8 cellular contexts compared by ENCODE assay signal in genomic region chr19:47511681-47512080, GRCh38. TPM values are rescaled to one million over a fixed set of nuclear protein-coding genes. Genes with fewer than 3 reads are reported as not detected.
DNase-seq lines count a peak whose midpoint lies in the region; ATAC-seq and TF ChIP-seq lines count a peak whose summit lies in the region.

No MANE protein-coding gene starts in this region.

- CTCF ChIA-PET in activated naive CD4-positive, alpha-beta T cell treated with anti-CD3 and anti-CD28 coated beads, Interleukin-2, amount 10 ng/mL, durations not matched to agents 7 days and 5 days (lab: Charles Lee): interaction anchor here (1.3 to 3.0 kb wide), 2 partner anchors 75 to 186 kb away, joined by 4 to 14 read pairs; no protein-coding TSS in a partner anchor

- intact Hi-C loops in breast epithelium (cut with DNase I; ENCODE audit: low total_unique reads) (no loop called here), lower lobe of right lung (cut with DNase I) (no loop called here)

- DNase-seq in activated naive CD4-positive, alpha-beta T cell treated with anti-CD3 and anti-CD28 coated beads, Interleukin-2, amount 10 ng/mL, durations not matched to agents 7 days and 5 days: no peak
- no peak for DNase-seq in activated naive CD4-positive, alpha-beta T cell (lab: John Stamatoyannopoulos, UW)
- DNase-seq in breast epithelium (ENCODE audit: low spot score in 2 of 2): no peak
- no peak for DNase-seq in lower lobe of right lung
- no peak for DNase-seq in tibial nerve (ENCODE audit: low spot score in 2 of 2)
- no peak for DNase-seq in activated gamma-delta T cell treated with Interleukin-2 at 50 U/mL for 16 hours
- DNase-seq in NCI-H2081 (lab: John Stamatoyannopoulos, UW): no peak

- no peaks in the 10 kb centered on the region for H3K9me3 ChIP-seq in breast epithelium
- H3K9me3 ChIP-seq in lower lobe of right lung: no peaks in the 10 kb centered on the region
- no peaks in the 10 kb centered on the region for H3K9me3 ChIP-seq in tibial nerve

- H3K36me3 ChIP-seq in breast epithelium (no peaks in the 10 kb centered on the region), lower lobe of right lung (peaks cover 6% of the 10 kb centered on the region), tibial nerve (peaks cover 0 to under 1% (median 0%) of the 10 kb centered on the region in 3 donors)

- H3K27ac Mint-ChIP-seq in activated naive CD4-positive, alpha-beta T cell treated with anti-CD3 and anti-CD28 coated beads, Interleukin-2, amount 10 ng/mL, durations not matched to agents 7 days and 5 days: peak overlapping the region; percentile 98

- TF ChIP-seq POLR2A in breast epithelium (IDR thresholded peaks at IDR 0.05): no peak
- no peak for TF ChIP-seq POLR2A in tibial nerve (IDR thresholded peaks at IDR 0.05)

- no peak for TF ChIP-seq EP300 in tibial nerve (IDR thresholded peaks at IDR 0.05)

- no peak for TF ChIP-seq CTCF in breast epithelium (IDR thresholded peaks at IDR 0.05)
- TF ChIP-seq CTCF in lower lobe of right lung (IDR thresholded peaks at IDR 0.05): no peak
- TF ChIP-seq CTCF in tibial nerve (IDR thresholded peaks at IDR 0.05): no peak

- H3K27ac ChIP-seq in breast epithelium (peak overlapping the region; percentile 94 to 99), lower lobe of right lung (peak overlapping the region; percentile 71), tibial nerve (peak overlapping the region in 3 of 4 donors; percentile 93 to 99 (median 97))

- no peaks in the 10 kb centered on the region for H3K9me3 Mint-ChIP-seq in activated naive CD4-positive, alpha-beta T cell treated with anti-CD3 and anti-CD28 coated beads, Interleukin-2, amount 10 ng/mL, durations not matched to agents 7 days and 5 days

- peaks cover 8% of the 10 kb centered on the region for H3K27me3 Mint-ChIP-seq in activated naive CD4-positive, alpha-beta T cell treated with anti-CD3 and anti-CD28 coated beads, Interleukin-2, amount 10 ng/mL, durations not matched to agents 7 days and 5 days

- ATAC-seq in lower lobe of right lung (no peak), GM18870 (IDR thresholded peaks at IDR 0.05; ENCODE audit: unreplicated experiment) (no peak)

- peaks cover 16% of the 10 kb centered on the region for H3K36me3 Mint-ChIP-seq in activated naive CD4-positive, alpha-beta T cell treated with anti-CD3 and anti-CD28 coated beads, Interleukin-2, amount 10 ng/mL, durations not matched to agents 7 days and 5 days

- H3K4me3 Mint-ChIP-seq in activated naive CD4-positive, alpha-beta T cell treated with anti-CD3 and anti-CD28 coated beads, Interleukin-2, amount 10 ng/mL, durations not matched to agents 7 days and 5 days: no peak overlapping the region

- no peaks in the 10 kb centered on the region for H3K27me3 ChIP-seq in breast epithelium
- no peaks in the 10 kb centered on the region for H3K27me3 ChIP-seq in lower lobe of right lung (ENCODE audit: low read depth)
- H3K27me3 ChIP-seq in tibial nerve: no peaks in the 10 kb centered on the region

- H3K4me1 ChIP-seq in breast epithelium (peaks cover 38 to 64% of the 10 kb centered on the region in 2 donors), lower lobe of right lung (peaks cover 81% of the 10 kb centered on the region), tibial nerve (peaks cover 0 to 84% (median 61%) of the 10 kb centered on the region in 4 donors)

- 66 to 77% methylated on average over 7 of the region's 7 CpGs for WGBS in tibial nerve, 2 donors

- peaks cover 63% of the 10 kb centered on the region for H3K4me1 Mint-ChIP-seq in activated naive CD4-positive, alpha-beta T cell treated with anti-CD3 and anti-CD28 coated beads, Interleukin-2, amount 10 ng/mL, durations not matched to agents 7 days and 5 days

- peak overlapping the region in 2 of 3 donors; percentile 86 to 97 for H3K4me3 ChIP-seq in breast epithelium
- H3K4me3 ChIP-seq in lower lobe of right lung: peak overlapping the region; percentile 96
- peak overlapping the region in 1 of 4 donors; percentile 97 for H3K4me3 ChIP-seq in tibial nerve

RNA-seq across cellular contexts. Expression of gene NAPA, which starts 3.2 kb away (rescaled TPM):
- total RNA-seq in breast epithelium (100 to 1,000 TPM in 1 of 3 donors, 10 to 100 TPM in 2; 82.4 to 117 (median 96.0) TPM), lower lobe of right lung (115 TPM), tibial nerve (100 to 1,000 TPM; 130 to 152 (median 138) TPM)

RNA-seq across cellular contexts. Expression of gene KPTN, which starts 27.7 kb away (rescaled TPM):
- total RNA-seq in breast epithelium: 1 to 10 TPM; 4.6 to 6.6 (median 6.3) TPM
- 14.5 TPM for total RNA-seq in lower lobe of right lung
- 10 to 100 TPM in 1 of 4 donors, 1 to 10 TPM in 3; 3.1 to 10.8 (median 8.2) TPM for total RNA-seq in tibial nerve

RNA-seq across cellular contexts. Expression of gene SLC8A2, which starts 40.0 kb away (rescaled TPM):
- total RNA-seq in breast epithelium (under 1 TPM in 2 of 3 donors, not detected in 1; under 0.01 to 0.29 TPM), lower lobe of right lung (0.27 TPM), tibial nerve (not detected)
